8 cellular contexts compared by ENCODE assay signal in genomic region chr19:43595999-43596841, GRCh38. TPM values are rescaled to one million over a fixed set of nuclear protein-coding genes. Genes with fewer than 3 reads are reported as not detected.
A peak's percentile ranks its signal among the peaks of the same experiment; 100 is the strongest.
DNase-seq lines count a peak whose midpoint lies in the region; ATAC-seq and TF ChIP-seq lines count a peak whose summit lies in the region.

IRGQ (minus strand) TSS chr19:43596134; CDS start chr19:43595338, 796 bp downstream.
ZNF576 (plus strand) TSS chr19:43596595; CDS start chr19:43597109, 514 bp downstream.

- no peak for TF ChIP-seq CTCF in PC-9 (conservative IDR thresholded peaks at IDR 0.05)
- TF ChIP-seq CTCF in mucosa of descending colon (IDR thresholded peaks at IDR 0.05): peak; percentile 22

- no peaks in the 10 kb centered on the region for H3K9me2 ChIP-seq in PC-9 (ENCODE audit: insufficient read depth)

- H3K36me3 ChIP-seq in PC-9 (ENCODE audit: low read depth): 0 out of 2 replicates have a peak, but pooled peaks cover 7% of the 10 kb centered on the region
- no peaks in the 10 kb centered on the region for H3K36me3 ChIP-seq in mucosa of descending colon (ENCODE audit: low read depth)

- peaks cover 10% of the 10 kb centered on the region for H4K20me1 ChIP-seq in PC-9 (ENCODE audit: insufficient read depth)

- ATAC-seq in GM21619 (IDR thresholded peaks at IDR 0.05; ENCODE audit: unreplicated experiment) (peak; percentile 67), mucosa of descending colon (peak; percentile 92)

- peaks cover 48% of the 10 kb centered on the region for H3K79me2 ChIP-seq in PC-9 (ENCODE audit: low read depth)

- peak within 1 kb of the TSS; percentile 83 for H3K27ac ChIP-seq in PC-9
- H3K27ac ChIP-seq in epithelial cell of prostate: peak within 1 kb of the TSS; percentile 88

- CTCF ChIA-PET in PC-9 (lab: Charles Lee): interaction anchor here (0.6 to 1.5 kb wide), 5 partner anchors 22 to 140 kb away, joined by 3 to 5 read pairs (median 4); partner anchors contain the start of gene PLAUR

- H3K9me3 ChIP-seq in PC-9 (ENCODE audit: insufficient read depth, low read depth): no peaks in the 10 kb centered on the region
- H3K9me3 ChIP-seq in mucosa of descending colon: no peaks in the 10 kb centered on the region

- POLR2A ChIA-PET in PC-9 (lab: Charles Lee; ENCODE audit: unreplicated experiment): interaction anchor here (0.5 to 1.2 kb wide), 9 partner anchors 9 to 1367 kb away, joined by 4 to 15 read pairs (median 5); partner anchors contain the start of gene ZNF283

- H3K4me1 ChIP-seq in PC-9 (replicated peaks; ENCODE audit: insufficient read depth): peaks cover 15% of the 10 kb centered on the region
- peaks cover 36% of the 10 kb centered on the region for H3K4me1 ChIP-seq in mucosa of descending colon (ENCODE audit: low read depth)

- no TSS peak for BruUV-seq in PC-9 (replicated peaks; lab: Mats Ljungman, UMichigan)

- H3F3A ChIP-seq in PC-9 (ENCODE audit: insufficient read depth, low read depth): peaks cover 12% of the 10 kb centered on the region; the same call in 1 of the 2 replicates

- intact Hi-C loops in PC-9 (cut with micrococcal nuclease; ENCODE audit: unreplicated experiment) (loop anchor here (1.0 to 10.0 kb wide), 6 partner anchors 21 to 213 kb away; partner anchors contain the start of genes PINLYP, XRCC1 and ZNF428), mucosa of descending colon (cut with DNase I, micrococcal nuclease) (loop anchor here in 1 of 2 donors (2.0 kb wide), 1 partner anchor 61 kb away; no protein-coding TSS in a partner anchor)

- H3K4me3 ChIP-seq in Jurkat, Clone E6-1 (ENCODE audit: low read length): peak within 1 kb of the TSS; percentile 90
- H3K4me3 ChIP-seq in PC-9: peak within 1 kb of the TSS; percentile 94
- peak within 1 kb of the TSS; percentile 29 for H3K4me3 ChIP-seq in mucosa of descending colon

- no peaks in the 10 kb centered on the region for H3K27me3 ChIP-seq in PC-9 (ENCODE audit: insufficient read depth, low read depth)

- DNase-seq in DMS153 (lab: John Stamatoyannopoulos, UW) (peak; percentile 99), PC-9 (peak; percentile 96 to 100), epithelial cell of prostate (ENCODE audit: low read depth, low spot score) (peak; percentile 89), mucosa of descending colon (peak; percentile 100)
- peak; percentile 99 for DNase-seq in Jurkat, Clone E6-1 (ENCODE audit: low read depth, low spot score)
- DNase-seq in activated T-cell treated with anti-CD3 and anti-CD28 coated beads, Interleukin-2, amount 50 U/mL, for 1 hour: peak; percentile 100
- peak; percentile 100 for DNase-seq in stimulated activated CD8-positive, alpha-beta memory T cell treated with anti-CD3 and anti-CD28 coated beads, Interleukin-4, amount 100 ng/mL, for 24 hours (ENCODE audit: low read depth)

- H3K4me2 ChIP-seq in PC-9: peak within 1 kb of the TSS; percentile 98

- peak within 1 kb of the TSS; percentile 88 for H2AFZ ChIP-seq in PC-9

RNA-seq across cellular contexts. Expression of gene IRGQ, which starts in this region (rescaled TPM):
- 3.4 TPM for polyA plus RNA-seq in Jurkat, Clone E6-1 (2012; ENCODE audit: insufficient read depth, insufficient read length)
- total RNA-seq in PC-9 (2021) (23.3 and 31.6 TPM in 2 replicates), mucosa of descending colon (10 to 100 TPM; 18.9 to 29.4 (median 21.9) TPM)

RNA-seq across cellular contexts. Expression of gene ZNF576, which starts in this region (rescaled TPM):
- polyA plus RNA-seq in Jurkat, Clone E6-1 (2012; ENCODE audit: insufficient read depth, insufficient read length): 18.1 TPM
- total RNA-seq in PC-9 (2021) (15.5 and 16.9 TPM in 2 replicates), mucosa of descending colon (10 to 100 TPM; 15.4 to 18.9 (median 16.3) TPM)

Comparison
In these comparisons a context has a peak if more than half of its experiments do, and no peak if none do; other contexts are left out.
1. Peak in every context shown above with its lines: DNase-seq, ATAC-seq, H3K4me3 ChIP-seq and H3K27ac ChIP-seq.
2. H3K4me3 ChIP-seq: peak in every context shown above with its lines; median percentile 94 in PC-9; 90 in Jurkat, Clone E6-1; 29 in mucosa of descending colon.